1 cellular context compared by ENCODE assay signal in genomic region chr19:2775556-2776430, GRCh38.
TF ChIP-seq lines count a peak whose summit lies in the region.

No MANE protein-coding gene starts in this region.

TF ChIP-seq in HepG2, 621 proteins besides CTCF, POLR2A, EP300 and RAD21 (continued from another document and continues in another):
- TF ChIP-seq ZNF770 (CRISPR knock-in tag; IDR thresholded peaks at IDR 0.05), result peak; percentile 11; the same call in 1 of the 2 replicates
- TF ChIP-seq GZF1 (CRISPR knock-in tag; IDR thresholded peaks at IDR 0.05), result no peak
- no peak for TF ChIP-seq ZNF275 (CRISPR knock-in tag; IDR thresholded peaks at IDR 0.05; ENCODE audit: borderline replicate concordance)
- 0 out of 2 replicates have a peak, but pooled peaks have one; percentile 25 for TF ChIP-seq BRCA1 (CRISPR knock-in tag; IDR thresholded peaks at IDR 0.05)
- TF ChIP-seq HNRNPH1 (optimal IDR thresholded peaks at IDR 0.05; ENCODE audit: low read depth, low read length), result no peak
- TF ChIP-seq, protein P1, sequence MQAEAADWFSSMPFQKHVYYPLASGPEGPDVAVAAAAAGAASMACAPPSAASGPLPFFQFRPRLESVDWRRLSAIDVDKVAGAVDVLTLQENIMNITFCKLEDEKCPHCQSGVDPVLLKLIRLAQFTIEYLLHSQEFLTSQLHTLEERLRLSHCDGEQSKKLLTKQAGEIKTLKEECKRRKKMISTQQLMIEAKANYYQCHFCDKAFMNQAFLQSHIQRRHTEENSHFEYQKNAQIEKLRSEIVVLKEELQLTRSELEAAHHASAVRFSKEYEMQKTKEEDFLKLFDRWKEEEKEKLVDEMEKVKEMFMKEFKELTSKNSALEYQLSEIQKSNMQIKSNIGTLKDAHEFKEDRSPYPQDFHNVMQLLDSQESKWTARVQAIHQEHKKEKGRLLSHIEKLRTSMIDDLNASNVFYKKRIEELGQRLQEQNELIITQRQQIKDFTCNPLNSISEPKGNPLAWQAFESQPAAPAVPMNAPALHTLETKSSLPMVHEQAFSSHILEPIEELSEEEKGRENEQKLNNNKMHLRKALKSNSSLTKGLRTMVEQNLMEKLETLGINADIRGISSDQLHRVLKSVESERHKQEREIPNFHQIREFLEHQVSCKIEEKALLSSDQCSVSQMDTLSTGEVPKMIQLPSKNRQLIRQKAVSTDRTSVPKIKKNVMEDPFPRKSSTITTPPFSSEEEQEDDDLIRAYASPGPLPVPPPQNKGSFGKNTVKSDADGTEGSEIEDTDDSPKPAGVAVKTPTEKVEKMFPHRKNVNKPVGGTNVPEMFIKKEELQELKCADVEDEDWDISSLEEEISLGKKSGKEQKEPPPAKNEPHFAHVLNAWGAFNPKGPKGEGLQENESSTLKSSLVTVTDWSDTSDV (CRISPR knock-in tag; IDR thresholded peaks at IDR 0.05), result no peak
- TF ChIP-seq BRD4 (CRISPR knock-in tag; IDR thresholded peaks at IDR 0.05), result no peak
- TF ChIP-seq ZNF607 (CRISPR knock-in tag; IDR thresholded peaks at IDR 0.05; ENCODE audit: borderline replicate concordance), result no peak
- TF ChIP-seq LCORL (IDR thresholded peaks at IDR 0.05), result no peak
- peak; percentile 76 for TF ChIP-seq LCORL (CRISPR knock-in tag; IDR thresholded peaks at IDR 0.05)
- no peak for TF ChIP-seq FOXM1 (CRISPR knock-in tag; IDR thresholded peaks at IDR 0.05)
- no peak for TF ChIP-seq ZBTB3 (CRISPR knock-in tag; IDR thresholded peaks at IDR 0.05; ENCODE audit: borderline replicate concordance, low read depth)
- TF ChIP-seq RAD51 (IDR thresholded peaks at IDR 0.05; ENCODE audit: borderline replicate concordance), result no peak
- TF ChIP-seq POGZ (CRISPR knock-in tag; IDR thresholded peaks at IDR 0.05), result no peak
- TF ChIP-seq TCF7L2 (IDR thresholded peaks at IDR 0.05; ENCODE audit: low read depth, low read length), result no peak
- no peak for TF ChIP-seq ZNF598 (CRISPR knock-in tag; IDR thresholded peaks at IDR 0.05; ENCODE audit: borderline replicate concordance)
- no peak for TF ChIP-seq ELK4 (CRISPR knock-in tag; IDR thresholded peaks at IDR 0.05; ENCODE audit: borderline replicate concordance)
- TF ChIP-seq, protein P2, sequence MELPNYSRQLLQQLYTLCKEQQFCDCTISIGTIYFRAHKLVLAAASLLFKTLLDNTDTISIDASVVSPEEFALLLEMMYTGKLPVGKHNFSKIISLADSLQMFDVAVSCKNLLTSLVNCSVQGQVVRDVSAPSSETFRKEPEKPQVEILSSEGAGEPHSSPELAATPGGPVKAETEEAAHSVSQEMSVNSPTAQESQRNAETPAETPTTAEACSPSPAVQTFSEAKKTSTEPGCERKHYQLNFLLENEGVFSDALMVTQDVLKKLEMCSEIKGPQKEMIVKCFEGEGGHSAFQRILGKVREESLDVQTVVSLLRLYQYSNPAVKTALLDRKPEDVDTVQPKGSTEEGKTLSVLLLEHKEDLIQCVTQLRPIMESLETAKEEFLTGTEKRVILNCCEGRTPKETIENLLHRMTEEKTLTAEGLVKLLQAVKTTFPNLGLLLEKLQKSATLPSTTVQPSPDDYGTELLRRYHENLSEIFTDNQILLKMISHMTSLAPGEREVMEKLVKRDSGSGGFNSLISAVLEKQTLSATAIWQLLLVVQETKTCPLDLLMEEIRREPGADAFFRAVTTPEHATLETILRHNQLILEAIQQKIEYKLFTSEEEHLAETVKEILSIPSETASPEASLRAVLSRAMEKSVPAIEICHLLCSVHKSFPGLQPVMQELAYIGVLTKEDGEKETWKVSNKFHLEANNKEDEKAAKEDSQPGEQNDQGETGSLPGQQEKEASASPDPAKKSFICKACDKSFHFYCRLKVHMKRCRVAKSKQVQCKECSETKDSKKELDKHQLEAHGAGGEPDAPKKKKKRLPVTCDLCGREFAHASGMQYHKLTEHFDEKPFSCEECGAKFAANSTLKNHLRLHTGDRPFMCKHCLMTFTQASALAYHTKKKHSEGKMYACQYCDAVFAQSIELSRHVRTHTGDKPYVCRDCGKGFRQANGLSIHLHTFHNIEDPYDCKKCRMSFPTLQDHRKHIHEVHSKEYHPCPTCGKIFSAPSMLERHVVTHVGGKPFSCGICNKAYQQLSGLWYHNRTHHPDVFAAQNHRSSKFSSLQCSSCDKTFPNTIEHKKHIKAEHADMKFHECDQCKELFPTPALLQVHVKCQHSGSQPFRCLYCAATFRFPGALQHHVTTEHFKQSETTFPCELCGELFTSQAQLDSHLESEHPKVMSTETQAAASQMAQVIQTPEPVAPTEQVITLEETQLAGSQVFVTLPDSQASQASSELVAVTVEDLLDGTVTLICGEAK (IDR thresholded peaks at IDR 0.05), result no peak
- TF ChIP-seq, protein P2 (CRISPR knock-in tag; IDR thresholded peaks at IDR 0.05), result no peak
- no peak for TF ChIP-seq SP5 (CRISPR knock-in tag; IDR thresholded peaks at IDR 0.05; ENCODE audit: borderline replicate concordance, low read depth)
- TF ChIP-seq NFYC (CRISPR knock-in tag; IDR thresholded peaks at IDR 0.05), result no peak
- TF ChIP-seq HHEX (CRISPR knock-in tag; IDR thresholded peaks at IDR 0.05), result no peak
- 0 out of 4 replicates have a peak, but pooled peaks of 1 of the 2 experiments have one; percentile 35 for TF ChIP-seq NR2F1 (CRISPR knock-in tag; IDR thresholded peaks at IDR 0.05)
- TF ChIP-seq HNRNPLL (IDR thresholded peaks at IDR 0.05; ENCODE audit: low read depth, low read length, poor library complexity, severe bottlenecking), result no peak
- TF ChIP-seq NRL (CRISPR knock-in tag; IDR thresholded peaks at IDR 0.05; ENCODE audit: borderline replicate concordance), result no peak
- TF ChIP-seq SNRNP70 (IDR thresholded peaks at IDR 0.05; ENCODE audit: low read depth, low read length), result no peak
- TF ChIP-seq MYPOP (CRISPR knock-in tag; IDR thresholded peaks at IDR 0.05), result no peak
- no peak for TF ChIP-seq ZNF512 (CRISPR knock-in tag; IDR thresholded peaks at IDR 0.05)
- no peak for TF ChIP-seq ZBTB14 (CRISPR knock-in tag; IDR thresholded peaks at IDR 0.05)
- peak; percentile 66; the same call in 1 of the 2 replicates for TF ChIP-seq ZNF337 (CRISPR knock-in tag; IDR thresholded peaks at IDR 0.05; ENCODE audit: borderline replicate concordance, low read depth)
- no peak for TF ChIP-seq ZNF800 (CRISPR knock-in tag; IDR thresholded peaks at IDR 0.05)
- no peak for TF ChIP-seq ZNF296 (CRISPR knock-in tag; conservative IDR thresholded peaks at IDR 0.05)
- TF ChIP-seq ZNF230 (CRISPR knock-in tag; IDR thresholded peaks at IDR 0.05), result no peak
- no peak for TF ChIP-seq MBNL3 (CRISPR knock-in tag; conservative IDR thresholded peaks at IDR 0.05)
- no peak for TF ChIP-seq TOPORS (CRISPR knock-in tag; IDR thresholded peaks at IDR 0.05)
- no peak; the same call in 1 of the 2 replicates for TF ChIP-seq CBX5 (CRISPR knock-in tag; IDR thresholded peaks at IDR 0.05; ENCODE audit: borderline replicate concordance)
- no peak for TF ChIP-seq ZNF615 (CRISPR knock-in tag; IDR thresholded peaks at IDR 0.05; ENCODE audit: borderline replicate concordance)
- no peak for TF ChIP-seq ZNF577 (CRISPR knock-in tag; IDR thresholded peaks at IDR 0.05; ENCODE audit: borderline replicate concordance, low read depth)
- TF ChIP-seq ZNF24 (IDR thresholded peaks at IDR 0.05), result no peak
- no peak for TF ChIP-seq KLF15 (CRISPR knock-in tag; IDR thresholded peaks at IDR 0.05; ENCODE audit: borderline replicate concordance)
